In the genomic region with DNA sequence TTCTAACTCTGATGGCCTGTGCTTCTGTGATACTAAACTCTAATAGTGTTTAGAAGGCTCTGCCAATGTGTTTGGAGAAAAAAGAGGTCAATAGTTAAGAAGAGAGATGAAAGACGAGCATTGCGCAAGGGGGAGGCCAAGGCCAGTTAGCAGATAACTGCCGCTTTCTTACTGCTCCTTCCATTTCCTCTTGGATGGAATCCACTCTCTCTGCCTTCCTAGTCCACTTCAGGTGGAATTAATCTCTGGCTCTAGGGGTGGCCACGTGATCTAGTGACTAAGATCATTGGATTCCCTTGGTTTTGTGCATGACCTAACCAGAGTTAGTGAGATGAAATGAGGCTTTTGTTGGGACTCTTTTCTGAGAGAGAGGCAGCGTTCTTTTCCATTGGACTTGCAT, we compare ENCODE assay signal across 1 cellular context.
TF ChIP-seq lines count a peak whose summit lies in the region.

No MANE protein-coding gene starts in this region.

TF ChIP-seq in K562, 482 proteins besides CTCF, POLR2A, EP300 and RAD21 (continued from another document):
- TF ChIP-seq, protein P1, sequence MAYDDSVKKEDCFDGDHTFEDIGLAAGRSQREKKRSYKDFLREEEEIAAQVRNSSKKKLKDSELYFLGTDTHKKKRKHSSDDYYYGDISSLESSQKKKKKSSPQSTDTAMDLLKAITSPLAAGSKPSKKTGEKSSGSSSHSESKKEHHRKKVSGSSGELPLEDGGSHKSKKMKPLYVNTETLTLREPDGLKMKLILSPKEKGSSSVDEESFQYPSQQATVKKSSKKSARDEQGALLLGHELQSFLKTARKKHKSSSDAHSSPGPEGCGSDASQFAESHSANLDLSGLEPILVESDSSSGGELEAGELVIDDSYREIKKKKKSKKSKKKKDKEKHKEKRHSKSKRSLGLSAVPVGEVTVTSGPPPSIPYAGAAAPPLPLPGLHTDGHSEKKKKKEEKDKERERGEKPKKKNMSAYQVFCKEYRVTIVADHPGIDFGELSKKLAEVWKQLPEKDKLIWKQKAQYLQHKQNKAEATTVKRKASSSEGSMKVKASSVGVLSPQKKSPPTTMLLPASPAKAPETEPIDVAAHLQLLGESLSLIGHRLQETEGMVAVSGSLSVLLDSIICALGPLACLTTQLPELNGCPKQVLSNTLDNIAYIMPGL (CRISPR knock-in tag; IDR thresholded peaks at IDR 0.05), result no peak
- TF ChIP-seq ZNF778 (CRISPR knock-in tag; IDR thresholded peaks at IDR 0.05), result no peak
- no peak for TF ChIP-seq DPF2 (IDR thresholded peaks at IDR 0.05)
- TF ChIP-seq CEBPG (CRISPR knock-in tag; IDR thresholded peaks at IDR 0.05), result no peak
- 0 out of 4 replicates have a peak, but pooled peaks of 1 of the 2 experiments have one; percentile 9 for TF ChIP-seq CEBPG (tag; conservative IDR thresholded peaks at IDR 0.05 in 1 of 2, IDR thresholded peaks at IDR 0.05 in 1 of 2)
- no peak for TF ChIP-seq ATF1 (CRISPR knock-in tag; IDR thresholded peaks at IDR 0.05)
- no peak for TF ChIP-seq ATF1 (tag; IDR thresholded peaks at IDR 0.05)
- peak; percentile 56; the same call in 1 of the 2 replicates for TF ChIP-seq CEBPB (tag; IDR thresholded peaks at IDR 0.05)
- no peak for TF ChIP-seq ZNF23 (CRISPR knock-in tag; IDR thresholded peaks at IDR 0.05)
- TF ChIP-seq NEUROD1 (IDR thresholded peaks at IDR 0.05; ENCODE audit: borderline replicate concordance, low read depth, low read length, partially characterized antibody), result no peak
- no peak for TF ChIP-seq CHD7 (IDR thresholded peaks at IDR 0.05; ENCODE audit: low read depth, low read length)
- TF ChIP-seq, protein P2, sequence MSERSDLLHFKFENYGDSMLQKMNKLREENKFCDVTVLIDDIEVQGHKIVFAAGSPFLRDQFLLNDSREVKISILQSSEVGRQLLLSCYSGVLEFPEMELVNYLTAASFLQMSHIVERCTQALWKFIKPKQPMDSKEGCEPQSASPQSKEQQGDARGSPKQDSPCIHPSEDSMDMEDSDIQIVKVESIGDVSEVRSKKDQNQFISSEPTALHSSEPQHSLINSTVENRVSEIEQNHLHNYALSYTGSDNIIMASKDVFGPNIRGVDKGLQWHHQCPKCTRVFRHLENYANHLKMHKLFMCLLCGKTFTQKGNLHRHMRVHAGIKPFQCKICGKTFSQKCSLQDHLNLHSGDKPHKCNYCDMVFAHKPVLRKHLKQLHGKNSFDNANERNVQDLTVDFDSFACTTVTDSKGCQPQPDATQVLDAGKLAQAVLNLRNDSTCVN (CRISPR knock-in tag; IDR thresholded peaks at IDR 0.05), result no peak
- no peak for TF ChIP-seq RFX1 (IDR thresholded peaks at IDR 0.05)
- no peak for TF ChIP-seq E2F4 (CRISPR knock-in tag; IDR thresholded peaks at IDR 0.05; ENCODE audit: low read depth)
- TF ChIP-seq PHTF2 (CRISPR knock-in tag; IDR thresholded peaks at IDR 0.05), result no peak
